ENCODE assay signal across 7 cellular contexts in genomic region chr11:49995559-49995958, GRCh38. TPM values are rescaled to one million over a fixed set of nuclear protein-coding genes. Genes with fewer than 3 reads are reported as not detected.
DNase-seq lines count a peak whose midpoint lies in the region; ATAC-seq, FAIRE-seq and TF ChIP-seq lines count a peak whose summit lies in the region.

No MANE protein-coding gene starts in this region.

- H3K4me3 ChIP-seq in GM12878 = no peak overlapping the region
- no peak overlapping the region for H3K4me3 ChIP-seq in thyroid gland (replicated peaks in 1 of 3)

- peak; percentile 66 for TF ChIP-seq RAD21 in GM12878 (IDR thresholded peaks at IDR 0.05; ENCODE audit: insufficient read depth, low read depth, low read length)

- ATAC-seq in HG03342 (IDR thresholded peaks at IDR 0.05; ENCODE audit: unreplicated experiment) = peak; percentile 49
- ATAC-seq in GM12878 = 0 out of 3 replicates have a peak, but pooled peaks have one; percentile 30
- no peak for ATAC-seq in HG02610 (IDR thresholded peaks at IDR 0.05; ENCODE audit: unreplicated experiment)

- CTCF ChIA-PET in GM12878 (lab: Yijun Ruan, JAX) = interaction anchor here (0.8 to 4.2 kb wide), 7 partner anchors 15 to 1823 kb away, joined by 3 to 21 read pairs (median 4); no protein-coding TSS in a partner anchor

- no peak for TF ChIP-seq EP300 in GM12878 (IDR thresholded peaks at IDR 0.05; ENCODE audit: borderline replicate concordance in 1 of 2, control insufficient read depth in 1 of 2, low read depth in 2 of 2, low read length in 2 of 2)

- H3K4me1 ChIP-seq in GM12878 (ENCODE audit: control insufficient read depth, insufficient read depth, low read length) (no peaks in the 10 kb centered on the region), thyroid gland (no peaks in the 10 kb centered on the region)

- no peak for FAIRE-seq in GM12878 (lab: Jason Lieb, UNC)

- POLR2A ChIA-PET in GM12878 (lab: Charles Lee) = no interaction called here

- TF ChIP-seq POLR2A in GM12878 (IDR thresholded peaks at IDR 0.05; ENCODE audit: low read depth, low read length) (no peak), thyroid gland (IDR thresholded peaks at IDR 0.05) (no peak)

- intact Hi-C loops in GM12878 (cut with micrococcal nuclease; ENCODE audit: unreplicated experiment) (loop anchor here (5.0 kb wide), 2 partner anchors 1688 to 1823 kb away; partner anchors contain the start of gene OR4S1), thyroid gland (cut with DNase I) (no loop called here)

- no peaks in the 10 kb centered on the region for H3K9me3 ChIP-seq in GM12878 (replicated peaks; ENCODE audit: control insufficient read depth, insufficient read depth, low read length)
- no peaks in the 10 kb centered on the region for H3K9me3 ChIP-seq in thyroid gland

- H3K27me3 ChIP-seq in GM12878 (replicated peaks in 1 of 2; ENCODE audit: control insufficient read depth in 2 of 2, insufficient read depth in 2 of 2, low read length in 1 of 2) = no peaks in the 10 kb centered on the region
- no peaks in the 10 kb centered on the region for H3K27me3 ChIP-seq in thyroid gland

- WGBS in GM12878 (ENCODE audit: insufficient coverage, insufficient replicate concordance, low lambda C conversion rate, missing lambda C conversion rate) = 49% methylated on average over 6 of the region's 6 CpGs
- WGBS in thyroid gland, 2 donors = 38 to 47% methylated on average over 6 of the region's 6 CpGs

- no peaks in the 10 kb centered on the region for H4K20me1 ChIP-seq in GM12878 (ENCODE audit: control insufficient read depth, insufficient read depth)

- H3K79me2 ChIP-seq in GM12878 (ENCODE audit: control insufficient read depth, insufficient read depth, low read length) = no peaks in the 10 kb centered on the region

- in situ Hi-C loops in GM12878 (cut with MboI) = no loop called here

- H3K27ac ChIP-seq in GM12878 (ENCODE audit: control insufficient read depth, insufficient read depth) = no peak overlapping the region
- H3K27ac ChIP-seq in thyroid gland = no peak overlapping the region

- RAD21 ChIA-PET in GM12878 (lab: Charles Lee; ENCODE audit: unreplicated experiment) = interaction anchor here (0.8 kb wide), 1 partner anchor 1688 kb away, joined by 4 read pairs; no protein-coding TSS in a partner anchor

- no peak overlapping the region for H2AFZ ChIP-seq in GM12878 (ENCODE audit: control insufficient read depth, low read depth, low read length)

- SMC1A ChIA-PET in GM12878 (lab: Charles Lee; ENCODE audit: uncharacterized antibody, unreplicated experiment) = interaction anchor here (0.9 kb wide), 1 partner anchor 1688 kb away, joined by 4 read pairs; no protein-coding TSS in a partner anchor

- H3K9ac ChIP-seq in GM12878 (ENCODE audit: control insufficient read depth, insufficient read depth, low read length) = no peak overlapping the region

- TF ChIP-seq CTCF in GM12878 (IDR thresholded peaks at IDR 0.05 in 2 of 3, conservative IDR thresholded peaks at IDR 0.05 in 1 of 3; ENCODE audit: control insufficient read depth in 2 of 3, extremely low read depth in 1 of 3, insufficient read depth in 1 of 3, low read depth in 3 of 3, low read length in 3 of 3) = peak; percentile 39 to 49 (median 46); a peak in 5 of 6 replicates
- peak in 1 of 6 experiments; percentile 9 for TF ChIP-seq CTCF in thyroid gland (IDR thresholded peaks at IDR 0.05)

- no TSS peak for BruUV-seq in GM12878 (replicated peaks; lab: Mats Ljungman, UMichigan)

- H3K36me3 ChIP-seq in GM12878 (ENCODE audit: control insufficient read depth in 2 of 2, insufficient read depth in 2 of 2, low read length in 1 of 2) = no peaks in the 10 kb centered on the region
- no peaks in the 10 kb centered on the region for H3K36me3 ChIP-seq in thyroid gland

- peak; percentile 54 for DNase-seq in Daoy (ENCODE audit: low read depth)
- DNase-seq in NCI-H748 (lab: John Stamatoyannopoulos, UW; ENCODE audit: unreplicated experiment) = peak; percentile 77
- no peak for DNase-seq in GM12878 (ENCODE audit: low read depth, low spot score)
- peak; percentile 47 for DNase-seq in midbrain (lab: John Stamatoyannopoulos, UW)
- DNase-seq in thyroid gland = no peak

- no peak overlapping the region for H3K4me2 ChIP-seq in GM12878 (ENCODE audit: control insufficient read depth, insufficient read depth)

TF ChIP-seq in GM12878, 131 proteins besides CTCF, POLR2A, EP300 and RAD21:
- no peak for TF ChIP-seq NR2F1 (conservative IDR thresholded peaks at IDR 0.05)
- TF ChIP-seq SMAD1 (IDR thresholded peaks at IDR 0.05; ENCODE audit: low read depth, partially characterized antibody) = peak; percentile 89
- no peak for TF ChIP-seq POLR2AphosphoS2 (IDR thresholded peaks at IDR 0.05; ENCODE audit: low read depth, low read length)

RNA-seq across cellular contexts. Expression of gene OR4C12, which starts 13.2 kb away (rescaled TPM):
- total RNA-seq in Daoy (2014; rRNA removed; shearing (Covaris generic)) = not detected in 2 replicates
- not detected in 2 replicates for total RNA-seq in GM12878 (2013; cell fraction: nucleolus; rRNA removed)
- total RNA-seq in GM12878 (2014; rRNA removed) (not detected in 2 replicates), GM12878 (2014; rRNA removed; fragmentation: Illumina TruSeq; extraction: Trizol) (not detected in 2 replicates), GM12878 (2021) (not detected in 2 replicates), thyroid gland (not detected)
- polyA plus RNA-seq in GM12878 (2011; ENCODE audit: low read depth) = not detected
- polyA plus RNA-seq in GM12878 (2011; rRNA removed) (not detected in 2 replicates), GM12878 (2014; fragmentation: Illumina TruSeq; extraction: Trizol) (not detected in 2 replicates), GM12878 (2014; fragmentation: Nextera tagmentation; extraction: Ambion mirVana) (not detected), GM12878 (2014; rRNA removed) (not detected in 2 replicates), GM12878 (2016; fragmentation: Nextera tagmentation; extraction: Ambion mirVana) (not detected)
- not detected in 2 replicates for polyA plus RNA-seq in GM12878 (2011; cell fraction: cytosol; rRNA removed)
- polyA plus RNA-seq in GM12878 (2011; cell fraction: nucleus; rRNA removed) = not detected in 2 replicates
- not detected in 2 replicates for polyA plus RNA-seq in GM12878 (2012)
- not detected in 2 replicates for polyA minus RNA-seq in GM12878 (2011; rRNA and poly(A)+ RNA removed)
- polyA minus RNA-seq in GM12878 (2011; cell fraction: cytosol; rRNA and poly(A)+ RNA removed) = not detected in 2 replicates
- polyA minus RNA-seq in GM12878 (2011; cell fraction: nucleus; rRNA and poly(A)+ RNA removed) = not detected in 2 replicates

RNA-seq across cellular contexts. Expression of gene OR4C45, which starts 37.1 kb away (rescaled TPM):
- total RNA-seq in Daoy (2014; rRNA removed; shearing (Covaris generic)) = not detected in 2 replicates
- not detected in 2 replicates for total RNA-seq in GM12878 (2013; cell fraction: nucleolus; rRNA removed)
- total RNA-seq in GM12878 (2014; rRNA removed) (not detected in 2 replicates), GM12878 (2014; rRNA removed; fragmentation: Illumina TruSeq; extraction: Trizol) (not detected in 2 replicates), GM12878 (2021) (not detected in 2 replicates), thyroid gland (not detected)
- polyA plus RNA-seq in GM12878 (2011; ENCODE audit: low read depth) = not detected
- polyA plus RNA-seq in GM12878 (2011; rRNA removed) (not detected in 2 replicates), GM12878 (2014; fragmentation: Illumina TruSeq; extraction: Trizol) (not detected in 2 replicates), GM12878 (2014; fragmentation: Nextera tagmentation; extraction: Ambion mirVana) (not detected), GM12878 (2014; rRNA removed) (not detected in 2 replicates), GM12878 (2016; fragmentation: Nextera tagmentation; extraction: Ambion mirVana) (not detected)
- polyA plus RNA-seq in GM12878 (2011; cell fraction: cytosol; rRNA removed) = not detected in 2 replicates
- not detected in 2 replicates for polyA plus RNA-seq in GM12878 (2011; cell fraction: nucleus; rRNA removed)
- polyA plus RNA-seq in GM12878 (2012) = not detected in 2 replicates
- not detected in 2 replicates for polyA minus RNA-seq in GM12878 (2011; rRNA and poly(A)+ RNA removed)
- not detected in 2 replicates for polyA minus RNA-seq in GM12878 (2011; cell fraction: cytosol; rRNA and poly(A)+ RNA removed)
- polyA minus RNA-seq in GM12878 (2011; cell fraction: nucleus; rRNA and poly(A)+ RNA removed) = not detected in 2 replicates

RNA-seq across cellular contexts. Expression of gene OR4C13, which starts 43.4 kb away (rescaled TPM):
- not detected in 2 replicates for total RNA-seq in Daoy (2014; rRNA removed; shearing (Covaris generic))
- total RNA-seq in GM12878 (2013; cell fraction: nucleolus; rRNA removed) = not detected in 2 replicates
- total RNA-seq in GM12878 (2014; rRNA removed) (not detected in 2 replicates), GM12878 (2014; rRNA removed; fragmentation: Illumina TruSeq; extraction: Trizol) (not detected in 2 replicates), GM12878 (2021) (not detected in 2 replicates), thyroid gland (not detected)
- polyA plus RNA-seq in GM12878 (2011; ENCODE audit: low read depth) = not detected
- polyA plus RNA-seq in GM12878 (2011; rRNA removed) (not detected in 2 replicates), GM12878 (2014; fragmentation: Illumina TruSeq; extraction: Trizol) (not detected in 2 replicates), GM12878 (2014; fragmentation: Nextera tagmentation; extraction: Ambion mirVana) (not detected), GM12878 (2014; rRNA removed) (not detected in 2 replicates), GM12878 (2016; fragmentation: Nextera tagmentation; extraction: Ambion mirVana) (not detected)
- not detected in 2 replicates for polyA plus RNA-seq in GM12878 (2011; cell fraction: cytosol; rRNA removed)
- polyA plus RNA-seq in GM12878 (2011; cell fraction: nucleus; rRNA removed) = not detected in 2 replicates
- not detected in 2 replicates for polyA plus RNA-seq in GM12878 (2012)
- polyA minus RNA-seq in GM12878 (2011; rRNA and poly(A)+ RNA removed) = not detected in 2 replicates
- not detected in 2 replicates for polyA minus RNA-seq in GM12878 (2011; cell fraction: cytosol; rRNA and poly(A)+ RNA removed)
- not detected in 2 replicates for polyA minus RNA-seq in GM12878 (2011; cell fraction: nucleus; rRNA and poly(A)+ RNA removed)

Comparison
In these comparisons a context has a peak if more than half of its experiments do, and no peak if none do; other contexts are left out.
1. DNase-seq: peak in Daoy (single experiment), NCI-H748 (single experiment) and midbrain (single experiment); none in GM12878 (single experiment) and thyroid gland (0 of 2).